ENCODE assay signal across 18 cellular contexts in genomic region chr2:68024450-68024849, GRCh38. TPM values are rescaled to one million over a fixed set of nuclear protein-coding genes. Genes with fewer than 3 reads are reported as not detected.
DNase-seq lines count a peak whose midpoint lies in the region; ATAC-seq and TF ChIP-seq lines count a peak whose summit lies in the region.
"Had no signal": no experiment of that assay in that cellular context is flagged by ENCODE, and none has a peak within 500 bp of the region (broad histone marks: within the 10 kb centered on the region; RNA-seq: fewer than 3 reads in every experiment).

No MANE protein-coding gene starts in this region.

- ATAC-seq in Right ventricle myocardium inferior (no peak), HG03196 (IDR thresholded peaks at IDR 0.05; ENCODE audit: unreplicated experiment) (no peak)
- ATAC-seq in stimulated activated memory B cell treated with anti-CD40 and anti-IgM and Interleukin-4, amounts not matched to agents 10 μg/mL and 1 μg/mL and 100 μg/mL, for 72 hours: peak; percentile 45
- ATAC-seq: CD8-positive, alpha-beta T cell had no signal

- H3K23ac ChIP-seq in neuronal stem cell (ENCODE audit: low read depth, low read length, poor library complexity): peak overlapping the region; percentile 91

- no peak overlapping the region for H4K8ac ChIP-seq in neuronal stem cell (ENCODE audit: low read depth, low read length)

- H2AK5ac ChIP-seq in neuronal stem cell (ENCODE audit: low read depth, low read length): no peak overlapping the region

- peaks cover 0 to 5% of the 10 kb centered on the region in 2 donors for H3K9me3 ChIP-seq in right atrium auricular region
- H3K9me3 ChIP-seq in neuronal stem cell (replicated peaks in 1 of 2; ENCODE audit: control insufficient read depth in 2 of 2, insufficient read depth in 1 of 2, low read depth in 1 of 2, low read length in 2 of 2): no peaks in the 10 kb centered on the region
- H3K9me3 ChIP-seq in colonic mucosa: no peaks in the 10 kb centered on the region
- H3K9me3 ChIP-seq: A549; BLaER1 treated with 17β-estradiol and CSF1 and Interleukin-3, amounts not matched to agents 10 nM and 100 nM; Caco-2 had no signal

- no peaks in the 10 kb centered on the region for H3K27me3 ChIP-seq in right atrium auricular region
- H3K27me3 ChIP-seq in neuronal stem cell (ENCODE audit: control insufficient read depth in 3 of 3, insufficient read depth in 3 of 3, low read depth in 1 of 3, low read length in 3 of 3): no peaks in the 10 kb centered on the region
- no peaks in the 10 kb centered on the region for H3K27me3 ChIP-seq in colonic mucosa
- H3K27me3 ChIP-seq: BLaER1 treated with 17β-estradiol and CSF1 and Interleukin-3, amounts not matched to agents 10 nM and 100 nM had no signal

- no peak overlapping the region for H3K27ac Mint-ChIP-seq in stimulated activated memory B cell treated with anti-CD40 and anti-IgM and Interleukin-4, amounts not matched to agents 10 μg/mL and 1 μg/mL and 100 μg/mL, for 72 hours
- H3K27ac Mint-ChIP-seq: B cell; CD4-positive, alpha-beta T cell; CD8-positive, alpha-beta T cell had no signal

- no peak overlapping the region for H3K4me3 ChIP-seq in right atrium auricular region
- H3K4me3 ChIP-seq in neuronal stem cell (ENCODE audit: low read length in 2 of 2): no peak overlapping the region
- no peak overlapping the region for H3K4me3 ChIP-seq in colonic mucosa
- H3K4me3 ChIP-seq: A549; BLaER1 treated with 17β-estradiol and CSF1 and Interleukin-3, amounts not matched to agents 10 nM and 100 nM had no signal

- peaks cover 33% of the 10 kb centered on the region for H3K27me3 Mint-ChIP-seq in stimulated activated memory B cell treated with anti-CD40 and anti-IgM and Interleukin-4, amounts not matched to agents 10 μg/mL and 1 μg/mL and 100 μg/mL, for 72 hours

- peaks cover 2% of the 10 kb centered on the region for H3K9me3 Mint-ChIP-seq in stimulated activated memory B cell treated with anti-CD40 and anti-IgM and Interleukin-4, amounts not matched to agents 10 μg/mL and 1 μg/mL and 100 μg/mL, for 72 hours
- H3K9me3 Mint-ChIP-seq: CD4-positive, alpha-beta T cell had no signal

- peak; percentile 42 for DNase-seq in Right ventricle myocardium inferior (ENCODE audit: missing footprints)
- DNase-seq in right atrium auricular region (ENCODE audit: low spot score): no peak
- no peak for DNase-seq in neuronal stem cell (ENCODE audit: low spot score)
- no peak for DNase-seq in colonic mucosa
- DNase-seq: AML-193; Caco-2; Calu3; CD4-positive, alpha-beta T cell; CD8-positive, alpha-beta T cell; DMS79 treated with DMSO at 0.1 percent for 48 hours; GF-D8 had no signal

- H3K27ac ChIP-seq in right atrium auricular region: no peak overlapping the region
- no peak overlapping the region for H3K27ac ChIP-seq in neuronal stem cell (replicated peaks; ENCODE audit: low read length)
- no peak overlapping the region for H3K27ac ChIP-seq in colonic mucosa
- H3K27ac ChIP-seq: 22Rv1; A549; BLaER1 treated with 17β-estradiol and CSF1 and Interleukin-3, amounts not matched to agents 10 nM and 100 nM; C4-2B had no signal

- peak overlapping the region; percentile 57 for H3K9ac ChIP-seq in neuronal stem cell (ENCODE audit: low read depth, low read length, poor library complexity)
- no peak overlapping the region for H3K9ac ChIP-seq in colonic mucosa (ENCODE audit: low read depth in 2 of 2, low read length in 2 of 2)
- H3K9ac ChIP-seq: BLaER1 treated with 17β-estradiol and CSF1 and Interleukin-3, amounts not matched to agents 10 nM and 100 nM had no signal

- no peaks in the 10 kb centered on the region for H3K4me1 Mint-ChIP-seq in stimulated activated memory B cell treated with anti-CD40 and anti-IgM and Interleukin-4, amounts not matched to agents 10 μg/mL and 1 μg/mL and 100 μg/mL, for 72 hours
- H3K4me1 Mint-ChIP-seq: B cell had no signal

- no peak overlapping the region for H2BK12ac ChIP-seq in neuronal stem cell (ENCODE audit: low read length)

- H2AFZ ChIP-seq in neuronal stem cell (ENCODE audit: low read length): no peak overlapping the region

- H2BK15ac ChIP-seq in neuronal stem cell (ENCODE audit: low read length): no peak overlapping the region

- H3K14ac ChIP-seq in neuronal stem cell (ENCODE audit: low read length): peak overlapping the region; percentile 6

- H3K4me3 Mint-ChIP-seq in stimulated activated memory B cell treated with anti-CD40 and anti-IgM and Interleukin-4, amounts not matched to agents 10 μg/mL and 1 μg/mL and 100 μg/mL, for 72 hours: no peak overlapping the region
- H3K4me3 Mint-ChIP-seq: B cell; CD4-positive, alpha-beta T cell; CD8-positive, alpha-beta T cell had no signal

- WGBS in neuronal stem cell (ENCODE audit: extremely low coverage in 2 of 2, insufficient read length in 2 of 2, insufficient replicate concordance in 1 of 2), 2 donors: no CpG with 5 or more reads among the region's 22 CpGs

- TF ChIP-seq CTCF in right atrium auricular region (IDR thresholded peaks at IDR 0.05) (no peak), colonic mucosa (IDR thresholded peaks at IDR 0.05) (no peak)

- H3K4me2 ChIP-seq in neuronal stem cell (ENCODE audit: insufficient read depth, low read length, poor library complexity, severe bottlenecking): no peak overlapping the region
- H3K4me2 ChIP-seq: A549; BLaER1 treated with 17β-estradiol and CSF1 and Interleukin-3, amounts not matched to agents 10 nM and 100 nM had no signal

- H2BK120ac ChIP-seq in neuronal stem cell (ENCODE audit: low read depth, low read length): no peak overlapping the region

- H3K4me1 ChIP-seq in right atrium auricular region: no peaks in the 10 kb centered on the region
- no peaks in the 10 kb centered on the region for H3K4me1 ChIP-seq in neuronal stem cell (ENCODE audit: control insufficient read depth in 2 of 2, insufficient read depth in 1 of 2, low read depth in 1 of 2, low read length in 2 of 2)
- no peaks in the 10 kb centered on the region for H3K4me1 ChIP-seq in colonic mucosa
- H3K4me1 ChIP-seq: A549; BLaER1 treated with 17β-estradiol and CSF1 and Interleukin-3, amounts not matched to agents 10 nM and 100 nM; Caco-2 had no signal

- H4K91ac ChIP-seq in neuronal stem cell (ENCODE audit: low read depth, low read length, poor library complexity): no peak overlapping the region

- H3K18ac ChIP-seq in neuronal stem cell (ENCODE audit: low read length): no peak overlapping the region

- intact Hi-C loops in Right ventricle myocardium inferior (cut with DNase I) (no loop called here), colonic mucosa (cut with DNase I) (no loop called here)

- H3K36me3 ChIP-seq in right atrium auricular region: no peaks in the 10 kb centered on the region
- H3K36me3 ChIP-seq in neuronal stem cell (replicated peaks in 1 of 2; ENCODE audit: control insufficient read depth in 2 of 2, insufficient read depth in 2 of 2, low read length in 2 of 2): no peaks in the 10 kb centered on the region
- no peaks in the 10 kb centered on the region for H3K36me3 ChIP-seq in colonic mucosa
- H3K36me3 ChIP-seq: BLaER1 treated with 17β-estradiol and CSF1 and Interleukin-3, amounts not matched to agents 10 nM and 100 nM had no signal

- no peaks in the 10 kb centered on the region for H3K36me3 Mint-ChIP-seq in stimulated activated memory B cell treated with anti-CD40 and anti-IgM and Interleukin-4, amounts not matched to agents 10 μg/mL and 1 μg/mL and 100 μg/mL, for 72 hours
- H3K36me3 Mint-ChIP-seq: CD8-positive, alpha-beta T cell had no signal

- no peak overlapping the region for H2BK5ac ChIP-seq in neuronal stem cell (ENCODE audit: low read length)

- H3K79me1 ChIP-seq in neuronal stem cell (ENCODE audit: low read depth, low read length): no peaks in the 10 kb centered on the region

- H3K4ac ChIP-seq in neuronal stem cell (ENCODE audit: low read length): no peak overlapping the region

RNA-seq across cellular contexts. Expression of gene C1D, which starts 38.4 kb away (rescaled TPM):
- total RNA-seq in Right ventricle myocardium inferior (18.4 TPM), right atrium auricular region (10 to 100 TPM; 29.2 to 31.1 TPM), colonic mucosa (10 to 100 TPM; 15.4 to 19.9 TPM)
- polyA plus RNA-seq in neuronal stem cell (2013, experiment 1 of 2): 27.8 TPM
- 29.2 TPM for polyA plus RNA-seq in neuronal stem cell (2013, experiment 2 of 2)
